24 cellular contexts compared by ENCODE assay signal in the genomic region with DNA sequence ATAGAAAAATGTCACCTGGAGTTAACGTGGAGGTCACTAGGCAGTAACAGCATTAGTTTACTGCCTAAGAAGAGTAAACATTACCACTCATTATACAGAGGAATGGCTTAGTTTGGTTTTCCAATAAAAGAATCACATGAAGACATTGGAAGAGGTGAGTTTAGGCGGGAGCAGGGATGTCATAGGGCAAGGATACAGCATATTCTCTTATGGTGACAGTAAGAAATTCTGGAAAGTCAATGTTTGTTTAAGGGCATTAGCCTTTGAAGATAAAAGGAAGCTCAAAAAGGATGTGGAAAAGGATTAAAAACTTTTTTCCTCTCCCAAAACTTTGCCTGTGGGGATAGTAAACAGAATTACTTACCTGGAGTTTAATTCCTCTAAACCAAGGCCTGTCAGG.
"Had no signal": no experiment of that assay in that cellular context is flagged by ENCODE, and none has a peak within 500 bp of the region (broad histone marks: within the 10 kb centered on the region; RNA-seq: fewer than 3 reads in every experiment).

No MANE protein-coding gene starts in this region.

- H3K27me3 Mint-ChIP-seq: activated B cell treated with CpG ODN at 0.5 μM for 24 hours; activated CD8-positive, alpha-beta T cell treated with anti-CD3 and anti-CD28 coated beads for 36 hours; activated naive CD4-positive, alpha-beta T cell treated with anti-CD3 and anti-CD28 coated beads, Interleukin-2, amount 10 ng/mL, durations not matched to agents 7 days and 5 days had no signal

- H3K27ac Mint-ChIP-seq: activated B cell treated with CpG ODN at 0.5 μM for 24 hours; activated naive CD4-positive, alpha-beta T cell treated with anti-CD3 and anti-CD28 coated beads, Interleukin-2, amount 10 ng/mL, durations not matched to agents 7 days and 5 days; activated T-helper 2 cell treated with anti-CD3 and anti-CD28 coated beads, Interferon-gamma antibody, Interleukin-2, Interleukin-4, amounts not matched to agents 10 μg/mL and 5 μg/mL and 100 μg/mL, durations not matched to agents 14 hours and 24 hours and 36 hours had no signal

- H3K4me1 ChIP-seq: SJSA1 had no signal

- H3K9me3 Mint-ChIP-seq: activated B cell treated with CpG ODN at 0.5 μM for 24 hours; activated CD8-positive, alpha-beta T cell treated with anti-CD3 and anti-CD28 coated beads for 36 hours; activated naive CD4-positive, alpha-beta T cell treated with anti-CD3 and anti-CD28 coated beads, Interleukin-2, amount 10 ng/mL, durations not matched to agents 7 days and 5 days; activated T-cell treated with anti-CD3 and anti-CD28 coated beads, Interleukin-2, amount 50 U/mL, for 72 hours; activated T-helper 2 cell treated with anti-CD3 and anti-CD28 coated beads, Interferon-gamma antibody, Interleukin-2, Interleukin-4, amounts not matched to agents 10 μg/mL and 5 μg/mL and 100 μg/mL, durations not matched to agents 14 hours and 24 hours and 36 hours; brain had no signal

- H3K4me3 ChIP-seq: cardiac muscle cell, SJSA1 had no signal

- H3K27me3 ChIP-seq: cardiac muscle cell, SJSA1 had no signal

- H3K27ac ChIP-seq: cardiac muscle cell, SJSA1 had no signal

- FAIRE-seq: astrocyte, RCC 7860 had no signal

- DNase-seq: activated B cell treated with CpG ODN at 0.5 μM for 24 hours; activated CD8-positive, alpha-beta memory T cell treated with anti-CD3 and anti-CD28 coated beads, Interleukin-2, amount 50 U/mL, for 4 hours; activated CD8-positive, alpha-beta T cell treated with anti-CD3 and anti-CD28 coated beads for 36 hours; activated gamma-delta T cell treated with Interleukin-2 at 50 U/mL for 16 hours; activated naive CD4-positive, alpha-beta T cell treated with anti-CD3 and anti-CD28 coated beads, Interleukin-2, amount 10 ng/mL, durations not matched to agents 7 days and 5 days; activated T-cell treated with anti-CD3 and anti-CD28 coated beads, Interleukin-2, amount 50 U/mL, for 72 hours; amygdala; NCI-H1105 treated with DMSO at 0.1 percent for 48 hours; NCI-H1436 treated with DMSO at 0.1 percent for 48 hours; NCI-H187; NCI-H2081; NCI-H510A treated with DMSO at 0.1 percent for 48 hours; NCI-H69; NK-92 treated with Interleukin-12 subunit alpha and Interleukin-12 subunit beta, amount 100 ng/mL, for 24 hours; PC-3; SHP77; SW 1271 had no signal

- ATAC-seq: activated CD8-positive, alpha-beta T cell treated with anti-CD3 and anti-CD28 coated beads for 36 hours; activated T-cell treated with anti-CD3 and anti-CD28 coated beads, Interleukin-2, amount 50 U/mL, for 72 hours; PC-3; SK-N-SH treated with all-trans-retinoic acid at 6 μM for 48 hours had no signal

- H3K4me3 Mint-ChIP-seq: activated B cell treated with CpG ODN at 0.5 μM for 24 hours; activated CD8-positive, alpha-beta T cell treated with anti-CD3 and anti-CD28 coated beads for 36 hours; activated naive CD4-positive, alpha-beta T cell treated with anti-CD3 and anti-CD28 coated beads, Interleukin-2, amount 10 ng/mL, durations not matched to agents 7 days and 5 days had no signal

- H3K9me3 ChIP-seq: SJSA1 had no signal
